8 cellular contexts compared by ENCODE assay signal in the genomic region with DNA sequence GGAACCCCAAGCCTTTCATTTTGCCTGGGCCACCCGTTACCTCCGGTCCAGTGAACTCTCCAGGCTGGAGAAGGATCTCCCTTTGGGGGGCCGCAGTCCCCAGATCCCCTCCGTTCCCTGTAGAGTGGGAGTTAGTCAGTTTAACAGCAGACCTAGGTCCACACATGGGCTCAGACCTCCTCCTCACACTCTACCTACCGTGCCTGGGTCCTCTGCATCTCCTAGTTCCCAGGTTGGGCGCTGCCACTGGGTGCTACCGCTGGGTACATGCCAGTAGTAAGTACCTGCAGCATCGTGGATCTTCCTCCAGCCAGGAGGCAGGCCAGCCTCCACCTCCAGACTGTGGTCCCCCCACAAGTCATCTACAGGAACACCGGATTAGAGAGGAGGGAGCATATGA. TPM values are rescaled to one million over a fixed set of nuclear protein-coding genes. Genes with fewer than 3 reads are reported as not detected.
DNase-seq lines count a peak whose midpoint lies in the region; ATAC-seq, FAIRE-seq and TF ChIP-seq lines count a peak whose summit lies in the region.

No MANE protein-coding gene starts in this region.

- intact Hi-C loops in breast epithelium (cut with DNase I; ENCODE audit: low total_unique reads): no loop called here

- no peaks in the 10 kb centered on the region for H3K27me3 ChIP-seq in HL-60 (ENCODE audit: insufficient read depth, poor library complexity, severe bottlenecking)
- H3K27me3 ChIP-seq in breast epithelium: no peaks in the 10 kb centered on the region
- H3K27me3 ChIP-seq in mucosa of rectum (ENCODE audit: control insufficient read depth in 2 of 2, insufficient read depth in 2 of 2, low read length in 2 of 2): no peaks in the 10 kb centered on the region

- DNase-seq in A549 (ENCODE audit: low read depth in 1 of 2, low spot score in 1 of 2) (no peak), HL-60 (ENCODE audit: low read depth in 1 of 2, low spot score in 1 of 2) (no peak), breast epithelium (ENCODE audit: low spot score in 2 of 2) (no peak), NCI-H1048 (lab: John Stamatoyannopoulos, UW) (no peak), erythroblast (lab: John Stamatoyannopoulos, UW) (no peak), globus pallidus (ENCODE audit: low spot score) (no peak), NCI-H187 (lab: John Stamatoyannopoulos, UW) (no peak)

- CTCF ChIA-PET in A549 (lab: Yijun Ruan, JAX): no interaction called here

- H3K4me1 ChIP-seq in A549: peaks cover 18% of the 10 kb centered on the region
- H3K4me1 ChIP-seq in breast epithelium: peaks cover 11 to 22% of the 10 kb centered on the region in 2 donors
- H3K4me1 ChIP-seq in mucosa of rectum (ENCODE audit: control insufficient read depth in 2 of 2, insufficient read depth in 2 of 2, low read length in 2 of 2): peaks cover 23 to 29% of the 10 kb centered on the region in 2 donors

- POLR2A ChIA-PET in A549 (lab: Yijun Ruan, JAX): interaction anchor here (0.7 to 3.4 kb wide), 6 partner anchors 9 to 84 kb away, joined by 3 to 16 read pairs (median 4); a partner anchor contains a TSS

- no peak for TF ChIP-seq RAD21 in A549 (conservative IDR thresholded peaks at IDR 0.05 in 1 of 2, IDR thresholded peaks at IDR 0.05 in 1 of 2)

- 68% methylated on average over 9 of the region's 9 CpGs for WGBS in A549 (ENCODE audit: missing lambda C conversion rate)

- peak; percentile 0 to 4; a peak in 3 of 6 replicates for ATAC-seq in A549

- H3K27ac ChIP-seq in A549 (peak overlapping the region; percentile 88), HL-60 (replicated peaks) (no peak overlapping the region), breast epithelium (peak overlapping the region; percentile 94 to 95), mucosa of rectum (ENCODE audit: low read depth in 2 of 2, low read length in 2 of 2) (peak overlapping the region; percentile 93 to 96)

- peak overlapping the region; percentile 94 for H3K4me2 ChIP-seq in A549

- H3K9ac ChIP-seq in mucosa of rectum (ENCODE audit: low read depth in 1 of 2, low read length in 2 of 2): peak overlapping the region; percentile 79 to 91

- H3K36me3 ChIP-seq in breast epithelium (no peaks in the 10 kb centered on the region), mucosa of rectum (ENCODE audit: control insufficient read depth in 2 of 2, insufficient read depth in 2 of 2, low read length in 2 of 2) (peaks cover 22 to 32% of the 10 kb centered on the region in 2 donors)

- TF ChIP-seq POLR2A in A549 (IDR thresholded peaks at IDR 0.05; ENCODE audit: low read length) (no peak), breast epithelium (IDR thresholded peaks at IDR 0.05) (no peak), erythroblast (IDR thresholded peaks at IDR 0.05; ENCODE audit: low read length) (no peak)

- TF ChIP-seq CTCF in A549 (IDR thresholded peaks at IDR 0.05) (no peak), HL-60 (IDR thresholded peaks at IDR 0.05; ENCODE audit: insufficient read depth, low read length) (no peak), breast epithelium (IDR thresholded peaks at IDR 0.05) (no peak)

- H3K4me3 ChIP-seq in A549 (peak overlapping the region; percentile 84), HL-60 (replicated peaks; ENCODE audit: insufficient read depth, low read length) (peak overlapping the region; percentile 69), breast epithelium (peak overlapping the region; percentile 60 to 75 (median 70)), mucosa of rectum (ENCODE audit: low read length in 2 of 2) (peak overlapping the region; percentile 75 to 99)

- no peak for FAIRE-seq in A549 (lab: Jason Lieb, UNC)

- no peak for TF ChIP-seq EP300 in A549 (IDR thresholded peaks at IDR 0.05)

- H3K9me3 ChIP-seq in A549: no peaks in the 10 kb centered on the region
- H3K9me3 ChIP-seq in breast epithelium: no peaks in the 10 kb centered on the region
- H3K9me3 ChIP-seq in mucosa of rectum (ENCODE audit: control insufficient read depth in 2 of 2, low read length in 2 of 2): no peaks in the 10 kb centered on the region

TF ChIP-seq in A549, 52 proteins besides CTCF, POLR2A, EP300 and RAD21:
- TF ChIP-seq, protein P1, sequence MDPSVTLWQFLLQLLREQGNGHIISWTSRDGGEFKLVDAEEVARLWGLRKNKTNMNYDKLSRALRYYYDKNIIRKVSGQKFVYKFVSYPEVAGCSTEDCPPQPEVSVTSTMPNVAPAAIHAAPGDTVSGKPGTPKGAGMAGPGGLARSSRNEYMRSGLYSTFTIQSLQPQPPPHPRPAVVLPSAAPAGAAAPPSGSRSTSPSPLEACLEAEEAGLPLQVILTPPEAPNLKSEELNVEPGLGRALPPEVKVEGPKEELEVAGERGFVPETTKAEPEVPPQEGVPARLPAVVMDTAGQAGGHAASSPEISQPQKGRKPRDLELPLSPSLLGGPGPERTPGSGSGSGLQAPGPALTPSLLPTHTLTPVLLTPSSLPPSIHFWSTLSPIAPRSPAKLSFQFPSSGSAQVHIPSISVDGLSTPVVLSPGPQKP (IDR thresholded peaks at IDR 0.05; ENCODE audit: low read depth, low read length): no peak

RNA-seq across cellular contexts. Expression of a gene that starts 0.8 kb away (rescaled TPM):
- polyA plus RNA-seq in A549 (2011; rRNA removed) (11.7 and 13.4 TPM in 2 replicates), A549 (2017; fragmentation: RNase III; extraction: RNeasy Plus Mini Kit Qiagen cat#74134 plus additional on column Dnase treatment) (7.1 to 10.6 TPM (median 9.4 TPM) in 3 replicates)
- 10.4 and 10.5 TPM in 2 replicates for polyA plus RNA-seq in A549 (2012; cell fraction: cytosol; rRNA removed)
- polyA plus RNA-seq in A549 (2012; cell fraction: nucleus; rRNA removed): 102 and 116 TPM in 2 replicates
- polyA minus RNA-seq in A549 (2011; rRNA and poly(A)+ RNA removed): 16.8 and 17.7 TPM in 2 replicates
- 10 to 100 TPM; 22.2 to 39.8 (median 35.7) TPM for total RNA-seq in breast epithelium

RNA-seq across cellular contexts. Expression of a gene that starts 1.1 kb away (rescaled TPM):
- 79.5 and 135 TPM in 2 replicates for polyA plus RNA-seq in A549 (2011; rRNA removed)
- polyA plus RNA-seq in A549 (2012; cell fraction: cytosol; rRNA removed): 95.2 and 118 TPM in 2 replicates
- polyA plus RNA-seq in A549 (2012; cell fraction: nucleus; rRNA removed): 70.8 and 86.9 TPM in 2 replicates
- 62.1 to 70.3 TPM (median 65.6 TPM) in 3 replicates for polyA plus RNA-seq in A549 (2017; fragmentation: RNase III; extraction: RNeasy Plus Mini Kit Qiagen cat#74134 plus additional on column Dnase treatment)
- 107 and 136 TPM in 2 replicates for polyA minus RNA-seq in A549 (2011; rRNA and poly(A)+ RNA removed)
- 10 to 100 TPM; 20.3 to 30.4 (median 27.0) TPM for total RNA-seq in breast epithelium

RNA-seq across cellular contexts. Expression of a gene that starts 6.3 kb away (rescaled TPM):
- polyA plus RNA-seq in A549 (2011; rRNA removed) (48.1 and 50.8 TPM in 2 replicates), A549 (2017; fragmentation: RNase III; extraction: RNeasy Plus Mini Kit Qiagen cat#74134 plus additional on column Dnase treatment) (28.6 to 32.1 TPM (median 30.3 TPM) in 3 replicates)
- 27.9 and 30.4 TPM in 2 replicates for polyA plus RNA-seq in A549 (2012; cell fraction: cytosol; rRNA removed)
- polyA plus RNA-seq in A549 (2012; cell fraction: nucleus; rRNA removed): 18.5 and 21.7 TPM in 2 replicates
- polyA minus RNA-seq in A549 (2011; rRNA and poly(A)+ RNA removed): 26.5 and 32.6 TPM in 2 replicates
- total RNA-seq in breast epithelium: 10 to 100 TPM; 13.6 to 28.4 (median 24.9) TPM

RNA-seq across cellular contexts. Expression of a gene that starts 16.1 kb away (rescaled TPM):
- 2.0 and 2.9 TPM in 2 replicates for polyA plus RNA-seq in A549 (2011; rRNA removed)
- polyA plus RNA-seq in A549 (2012; cell fraction: cytosol; rRNA removed): 0.79 and 1.1 TPM in 2 replicates
- 2.1 and 3.8 TPM in 2 replicates for polyA plus RNA-seq in A549 (2012; cell fraction: nucleus; rRNA removed)
- polyA plus RNA-seq in A549 (2017; fragmentation: RNase III; extraction: RNeasy Plus Mini Kit Qiagen cat#74134 plus additional on column Dnase treatment): 0.96 to 1.6 TPM (median 1.2 TPM) in 3 replicates
- 2.2 and 3.0 TPM in 2 replicates for polyA minus RNA-seq in A549 (2011; rRNA and poly(A)+ RNA removed)
- total RNA-seq in breast epithelium: 10 to 100 TPM; 18.0 to 38.1 (median 24.9) TPM
